15 cellular contexts compared by ENCODE assay signal in the genomic region with DNA sequence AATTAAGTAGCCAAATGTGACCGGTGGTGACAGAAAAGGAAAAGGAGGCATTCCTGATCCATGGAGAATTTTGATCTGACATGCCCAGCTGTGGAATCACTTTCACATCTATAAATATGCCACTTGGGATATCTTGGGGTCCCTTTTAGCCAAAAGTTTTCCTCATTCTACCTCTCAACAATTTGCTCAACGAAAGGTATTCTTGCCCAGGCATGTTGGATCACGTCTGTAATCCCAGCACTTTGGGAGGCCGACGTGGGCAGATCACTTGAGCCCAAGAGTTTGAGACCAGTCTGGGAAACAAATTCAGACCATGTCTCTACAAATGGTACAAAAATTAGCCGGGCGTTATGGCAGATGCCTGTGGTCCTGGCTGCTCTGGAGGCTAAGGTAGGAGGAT. TPM values are rescaled to one million over a fixed set of nuclear protein-coding genes. Genes with fewer than 3 reads are reported as not detected.
DNase-seq lines count a peak whose midpoint lies in the region; ATAC-seq and TF ChIP-seq lines count a peak whose summit lies in the region.
"Had no signal": no experiment of that assay in that cellular context is flagged by ENCODE, and none has a peak within 500 bp of the region (broad histone marks: within the 10 kb centered on the region; RNA-seq: fewer than 3 reads in every experiment).

No MANE protein-coding gene starts in this region.

- POLR2A ChIA-PET in RWPE1 (lab: Yijun Ruan, JAX; ENCODE audit: low non-redundant PET) = no interaction called here

- peaks cover 4% of the 10 kb centered on the region for H3K4me1 ChIP-seq in prostate gland (replicated peaks)

- H3K27ac Mint-ChIP-seq in T-helper 2 cell treated with Interferon-gamma antibody and Interleukin-4, amounts not matched to agents 5 μg/mL and 100 μg/mL, for 36 hours = peak overlapping the region; percentile 97

- H3K4me3 ChIP-seq in prostate gland = no peak overlapping the region
- H3K4me3 ChIP-seq: esophagus muscularis mucosa had no signal

- peaks cover 54% of the 10 kb centered on the region for H3K4me1 Mint-ChIP-seq in T-helper 2 cell treated with Interferon-gamma antibody and Interleukin-4, amounts not matched to agents 5 μg/mL and 100 μg/mL, for 36 hours (ENCODE audit: low read depth)

- CTCF ChIA-PET in RWPE1 (lab: Yijun Ruan, JAX) = no interaction called here

- no peaks in the 10 kb centered on the region for H3K36me3 ChIP-seq in prostate gland
- H3K36me3 ChIP-seq: esophagus muscularis mucosa had no signal

- no peak for ATAC-seq in HG03460 (IDR thresholded peaks at IDR 0.05; ENCODE audit: unreplicated experiment)
- ATAC-seq: activated T-helper 17 cell treated with anti-CD3 and anti-CD28 coated beads, Interleukin-2, amount 50 U/mL, for 72 hours; Right ventricle myocardium inferior had no signal

- intact Hi-C loops in prostate gland (cut with DNase I) = no loop called here

- no peak for TF ChIP-seq POLR2A in prostate gland (IDR thresholded peaks at IDR 0.05)

- no peak for TF ChIP-seq CTCF in RWPE1 (conservative IDR thresholded peaks at IDR 0.05; ENCODE audit: low read depth)
- no peak for TF ChIP-seq CTCF in prostate gland (IDR thresholded peaks at IDR 0.05)

- H3K27me3 ChIP-seq in prostate gland (replicated peaks; ENCODE audit: insufficient read depth) = no peaks in the 10 kb centered on the region
- H3K27me3 ChIP-seq: esophagus muscularis mucosa had no signal

- H3K36me3 Mint-ChIP-seq in T-helper 2 cell treated with Interferon-gamma antibody and Interleukin-4, amounts not matched to agents 5 μg/mL and 100 μg/mL, for 36 hours (ENCODE audit: low read depth) = peaks cover 43% of the 10 kb centered on the region

- H3K27ac ChIP-seq in RWPE1 = peak overlapping the region; percentile 73
- H3K27ac ChIP-seq in epithelial cell of prostate = peak overlapping the region; percentile 88
- peak overlapping the region; percentile 62 to 67 for H3K27ac ChIP-seq in prostate gland

- no peak for DNase-seq in T-helper 2 cell treated with Interferon-gamma antibody and Interleukin-4, amounts not matched to agents 5 μg/mL and 100 μg/mL, for 36 hours (ENCODE audit: low spot score)
- DNase-seq in T-helper 2 cell = no peak
- peak; percentile 31 for DNase-seq in RWPE1 (ENCODE audit: low spot score)
- peak; percentile 24 for DNase-seq in epithelial cell of prostate (ENCODE audit: low read depth, low spot score)
- peak; percentile 42 for DNase-seq in prostate gland (ENCODE audit: low spot score)
- no peak for DNase-seq in NCI-H82 (lab: John Stamatoyannopoulos, UW)
- DNase-seq in NCI-H226 = no peak
- DNase-seq: cerebellar nuclear complex, NCI-H1092 treated with DMSO at 0.1 percent for 48 hours, NCI-H526 had no signal

- H3K9me3 Mint-ChIP-seq in T-helper 2 cell treated with Interferon-gamma antibody and Interleukin-4, amounts not matched to agents 5 μg/mL and 100 μg/mL, for 36 hours = no peaks in the 10 kb centered on the region
- H3K9me3 Mint-ChIP-seq: activated T-helper 17 cell treated with anti-CD3 and anti-CD28 coated beads, Interleukin-2, amount 50 U/mL, for 72 hours; type B pancreatic cell had no signal

- H3K27me3 Mint-ChIP-seq in T-helper 2 cell treated with Interferon-gamma antibody and Interleukin-4, amounts not matched to agents 5 μg/mL and 100 μg/mL, for 36 hours (ENCODE audit: low read depth) = no peaks in the 10 kb centered on the region
- H3K27me3 Mint-ChIP-seq: activated T-helper 17 cell treated with anti-CD3 and anti-CD28 coated beads, Interleukin-2, amount 50 U/mL, for 72 hours; type B pancreatic cell had no signal

- 43% methylated on average over 7 of the region's 7 CpGs for WGBS in prostate gland

- H3K9me3 ChIP-seq in prostate gland = no peaks in the 10 kb centered on the region
- H3K9me3 ChIP-seq: esophagus muscularis mucosa had no signal

- peak overlapping the region; percentile 32 for H3K4me3 Mint-ChIP-seq in T-helper 2 cell treated with Interferon-gamma antibody and Interleukin-4, amounts not matched to agents 5 μg/mL and 100 μg/mL, for 36 hours

RNA-seq across cellular contexts. Expression of a gene that starts 24.3 kb away (rescaled TPM):
- total RNA-seq in prostate gland = 100 to 1,000 TPM in 1 of 2 donors, 10 to 100 TPM in 1; 92.5 to 137 TPM

Comparison
In these comparisons a context has a peak if more than half of its experiments do, and no peak if none do; other contexts are left out.
1. DNase-seq: peak in RWPE1 (single experiment), epithelial cell of prostate (single experiment) and prostate gland (single experiment); none in T-helper 2 cell treated with Interferon-gamma antibody and Interleukin-4, amounts not matched to agents 5 μg/mL and 100 μg/mL, for 36 hours (single experiment), T-helper 2 cell (0 of 5), NCI-H82 (single experiment) and NCI-H226 (single experiment).
2. Peak in every context shown above with its lines, with median percentiles within 50 percentile points of each other: H3K27ac ChIP-seq.